In the genomic region with DNA sequence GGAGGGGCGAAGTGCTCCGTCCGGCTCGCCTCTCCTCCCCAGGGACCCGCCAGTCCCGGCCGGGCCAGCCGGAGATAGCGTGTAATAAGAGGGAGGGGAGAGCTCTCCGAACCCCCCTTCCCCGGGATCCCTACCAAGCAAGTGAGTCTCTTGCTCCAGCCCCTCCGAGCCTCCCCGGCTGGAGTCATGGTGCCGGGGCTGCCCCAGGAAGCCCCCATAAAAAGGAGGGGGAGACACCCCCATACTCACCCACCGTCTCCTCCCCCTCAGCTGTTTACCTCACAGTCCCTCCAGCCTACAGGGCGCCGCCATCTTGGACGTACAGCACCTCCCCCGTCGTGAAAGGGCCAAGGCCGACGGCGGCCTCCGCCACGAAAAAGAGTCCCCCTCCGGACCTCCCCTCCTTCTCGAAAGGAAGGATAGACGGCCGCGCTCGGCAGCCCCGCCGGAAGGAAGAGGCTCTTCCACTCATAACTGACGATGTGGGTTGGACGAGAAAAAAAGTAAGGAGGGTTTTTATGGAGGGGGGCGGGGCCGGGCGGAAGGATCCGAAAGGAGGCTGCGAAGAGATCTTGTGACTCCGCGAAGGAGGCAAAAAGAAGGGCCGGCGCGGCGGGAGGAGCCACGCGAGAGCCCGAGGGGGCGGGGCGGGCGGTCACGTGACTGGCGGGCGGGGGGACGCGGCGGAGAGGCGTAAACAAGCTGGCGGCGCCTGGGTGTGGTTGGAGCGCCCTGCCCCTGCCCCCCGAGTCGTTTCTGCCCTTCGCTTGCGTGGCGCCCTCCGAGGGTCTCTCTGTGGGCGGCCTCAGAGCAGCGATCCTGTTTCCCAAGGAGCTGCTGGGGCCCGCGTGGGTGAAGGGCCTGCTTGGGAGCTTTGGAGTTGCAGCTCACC, we compare ENCODE assay signal across 1 cellular context.
TF ChIP-seq lines count a peak whose summit lies in the region.

A gene (minus strand): TSS at position 323 of the 892 bp plus-strand sequence. CDS start 15,744 bp downstream, outside the sequence.

TF ChIP-seq in HepG2, 621 proteins besides CTCF, POLR2A, EP300 and RAD21 (continued from another document and continues in another):
- TF ChIP-seq, protein P1, sequence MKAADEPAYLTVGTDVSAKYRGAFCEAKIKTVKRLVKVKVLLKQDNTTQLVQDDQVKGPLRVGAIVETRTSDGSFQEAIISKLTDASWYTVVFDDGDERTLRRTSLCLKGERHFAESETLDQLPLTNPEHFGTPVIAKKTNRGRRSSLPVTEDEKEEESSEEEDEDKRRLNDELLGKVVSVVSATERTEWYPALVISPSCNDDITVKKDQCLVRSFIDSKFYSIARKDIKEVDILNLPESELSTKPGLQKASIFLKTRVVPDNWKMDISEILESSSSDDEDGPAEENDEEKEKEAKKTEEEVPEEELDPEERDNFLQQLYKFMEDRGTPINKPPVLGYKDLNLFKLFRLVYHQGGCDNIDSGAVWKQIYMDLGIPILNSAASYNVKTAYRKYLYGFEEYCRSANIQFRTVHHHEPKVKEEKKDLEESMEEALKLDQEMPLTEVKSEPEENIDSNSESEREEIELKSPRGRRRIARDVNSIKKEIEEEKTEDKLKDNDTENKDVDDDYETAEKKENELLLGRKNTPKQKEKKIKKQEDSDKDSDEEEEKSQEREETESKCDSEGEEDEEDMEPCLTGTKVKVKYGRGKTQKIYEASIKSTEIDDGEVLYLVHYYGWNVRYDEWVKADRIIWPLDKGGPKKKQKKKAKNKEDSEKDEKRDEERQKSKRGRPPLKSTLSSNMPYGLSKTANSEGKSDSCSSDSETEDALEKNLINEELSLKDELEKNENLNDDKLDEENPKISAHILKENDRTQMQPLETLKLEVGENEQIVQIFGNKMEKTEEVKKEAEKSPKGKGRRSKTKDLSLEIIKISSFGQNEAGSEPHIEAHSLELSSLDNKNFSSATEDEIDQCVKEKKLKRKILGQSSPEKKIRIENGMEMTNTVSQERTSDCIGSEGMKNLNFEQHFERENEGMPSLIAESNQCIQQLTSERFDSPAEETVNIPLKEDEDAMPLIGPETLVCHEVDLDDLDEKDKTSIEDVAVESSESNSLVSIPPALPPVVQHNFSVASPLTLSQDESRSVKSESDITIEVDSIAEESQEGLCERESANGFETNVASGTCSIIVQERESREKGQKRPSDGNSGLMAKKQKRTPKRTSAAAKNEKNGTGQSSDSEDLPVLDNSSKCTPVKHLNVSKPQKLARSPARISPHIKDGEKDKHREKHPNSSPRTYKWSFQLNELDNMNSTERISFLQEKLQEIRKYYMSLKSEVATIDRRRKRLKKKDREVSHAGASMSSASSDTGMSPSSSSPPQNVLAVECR (CRISPR knock-in tag; IDR thresholded peaks at IDR 0.05; ENCODE audit: borderline replicate concordance), result peak; percentile 87
- TF ChIP-seq ETV6 (CRISPR knock-in tag; conservative IDR thresholded peaks at IDR 0.05) (peak; percentile 73), ZBTB8A (CRISPR knock-in tag; IDR thresholded peaks at IDR 0.05; ENCODE audit: borderline replicate concordance, low read depth) (no peak), RFX1 (IDR thresholded peaks at IDR 0.05) (no peak), ZNF724P (CRISPR knock-in tag; IDR thresholded peaks at IDR 0.05; ENCODE audit: borderline replicate concordance) (peak; percentile 46; the same call in 1 of the 2 replicates), HDAC2 (CRISPR knock-in tag; IDR thresholded peaks at IDR 0.05) (0 out of 2 replicates have a peak, but pooled peaks have one; percentile 20), MED13 (CRISPR knock-in tag; IDR thresholded peaks at IDR 0.05) (no peak; the same call in 1 of the 2 replicates), HCFC1 (IDR thresholded peaks at IDR 0.05; ENCODE audit: low read depth, low read length) (no peak), ZNF337 (CRISPR knock-in tag; IDR thresholded peaks at IDR 0.05; ENCODE audit: borderline replicate concordance, low read depth) (no peak; the same call in 1 of the 2 replicates), HNRNPUL1 (IDR thresholded peaks at IDR 0.05; ENCODE audit: low read depth, low read length) (no peak), EED (CRISPR knock-in tag; IDR thresholded peaks at IDR 0.05) (peak; percentile 84), NFE2 (CRISPR knock-in tag; IDR thresholded peaks at IDR 0.05) (no peak), SALL1 (CRISPR knock-in tag; IDR thresholded peaks at IDR 0.05) (peak; percentile 76)
- TF ChIP-seq, protein P2, sequence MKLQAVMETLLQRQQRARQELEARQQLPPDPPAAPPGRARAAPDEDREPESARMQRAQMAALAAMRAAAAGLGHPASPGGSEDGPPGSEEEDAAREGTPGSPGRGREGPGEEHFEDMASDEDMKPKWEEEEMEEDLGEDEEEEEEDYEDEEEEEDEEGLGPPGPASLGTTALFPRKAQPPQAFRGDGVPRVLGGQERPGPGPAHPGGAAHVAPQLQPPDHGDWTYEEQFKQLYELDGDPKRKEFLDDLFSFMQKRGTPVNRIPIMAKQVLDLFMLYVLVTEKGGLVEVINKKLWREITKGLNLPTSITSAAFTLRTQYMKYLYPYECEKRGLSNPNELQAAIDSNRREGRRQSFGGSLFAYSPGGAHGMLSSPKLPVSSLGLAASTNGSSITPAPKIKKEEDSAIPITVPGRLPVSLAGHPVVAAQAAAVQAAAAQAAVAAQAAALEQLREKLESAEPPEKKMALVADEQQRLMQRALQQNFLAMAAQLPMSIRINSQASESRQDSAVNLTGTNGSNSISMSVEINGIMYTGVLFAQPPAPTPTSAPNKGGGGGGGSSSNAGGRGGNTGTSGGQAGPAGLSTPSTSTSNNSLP (IDR thresholded peaks at IDR 0.05; ENCODE audit: low read depth, low read length), result peak; percentile 40; the same call in 1 of the 2 replicates
- TF ChIP-seq, protein P3, sequence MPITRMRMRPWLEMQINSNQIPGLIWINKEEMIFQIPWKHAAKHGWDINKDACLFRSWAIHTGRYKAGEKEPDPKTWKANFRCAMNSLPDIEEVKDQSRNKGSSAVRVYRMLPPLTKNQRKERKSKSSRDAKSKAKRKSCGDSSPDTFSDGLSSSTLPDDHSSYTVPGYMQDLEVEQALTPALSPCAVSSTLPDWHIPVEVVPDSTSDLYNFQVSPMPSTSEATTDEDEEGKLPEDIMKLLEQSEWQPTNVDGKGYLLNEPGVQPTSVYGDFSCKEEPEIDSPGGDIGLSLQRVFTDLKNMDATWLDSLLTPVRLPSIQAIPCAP (CRISPR knock-in tag; IDR thresholded peaks at IDR 0.05; ENCODE audit: low read depth), result peak; percentile 18; the same call in 1 of the 2 replicates
- TF ChIP-seq, protein P4, sequence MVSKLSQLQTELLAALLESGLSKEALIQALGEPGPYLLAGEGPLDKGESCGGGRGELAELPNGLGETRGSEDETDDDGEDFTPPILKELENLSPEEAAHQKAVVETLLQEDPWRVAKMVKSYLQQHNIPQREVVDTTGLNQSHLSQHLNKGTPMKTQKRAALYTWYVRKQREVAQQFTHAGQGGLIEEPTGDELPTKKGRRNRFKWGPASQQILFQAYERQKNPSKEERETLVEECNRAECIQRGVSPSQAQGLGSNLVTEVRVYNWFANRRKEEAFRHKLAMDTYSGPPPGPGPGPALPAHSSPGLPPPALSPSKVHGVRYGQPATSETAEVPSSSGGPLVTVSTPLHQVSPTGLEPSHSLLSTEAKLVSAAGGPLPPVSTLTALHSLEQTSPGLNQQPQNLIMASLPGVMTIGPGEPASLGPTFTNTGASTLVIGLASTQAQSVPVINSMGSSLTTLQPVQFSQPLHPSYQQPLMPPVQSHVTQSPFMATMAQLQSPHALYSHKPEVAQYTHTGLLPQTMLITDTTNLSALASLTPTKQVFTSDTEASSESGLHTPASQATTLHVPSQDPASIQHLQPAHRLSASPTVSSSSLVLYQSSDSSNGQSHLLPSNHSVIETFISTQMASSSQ (IDR thresholded peaks at IDR 0.05; ENCODE audit: low read depth), result peak; percentile 49; the same call in 1 of the 2 replicates
- TF ChIP-seq, protein P4 (CRISPR knock-in tag; IDR thresholded peaks at IDR 0.05; ENCODE audit: borderline replicate concordance), result no peak
- TF ChIP-seq, protein P5, sequence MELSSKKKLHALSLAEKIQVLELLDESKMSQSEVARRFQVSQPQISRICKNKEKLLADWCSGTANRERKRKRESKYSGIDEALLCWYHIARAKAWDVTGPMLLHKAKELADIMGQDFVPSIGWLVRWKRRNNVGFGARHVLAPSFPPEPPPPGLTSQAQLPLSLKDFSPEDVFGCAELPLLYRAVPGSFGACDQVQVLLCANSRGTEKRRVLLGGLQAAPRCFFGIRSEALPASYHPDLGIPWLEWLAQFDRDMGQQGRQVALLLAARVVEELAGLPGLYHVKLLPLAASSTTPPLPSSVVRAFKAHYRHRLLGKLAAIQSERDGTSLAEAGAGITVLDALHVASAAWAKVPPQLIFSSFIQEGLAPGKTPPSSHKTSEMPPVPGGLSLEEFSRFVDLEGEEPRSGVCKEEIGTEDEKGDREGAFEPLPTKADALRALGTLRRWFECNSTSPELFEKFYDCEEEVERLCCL (CRISPR knock-in tag; IDR thresholded peaks at IDR 0.05; ENCODE audit: borderline replicate concordance), result no peak
- TF ChIP-seq, protein P6, sequence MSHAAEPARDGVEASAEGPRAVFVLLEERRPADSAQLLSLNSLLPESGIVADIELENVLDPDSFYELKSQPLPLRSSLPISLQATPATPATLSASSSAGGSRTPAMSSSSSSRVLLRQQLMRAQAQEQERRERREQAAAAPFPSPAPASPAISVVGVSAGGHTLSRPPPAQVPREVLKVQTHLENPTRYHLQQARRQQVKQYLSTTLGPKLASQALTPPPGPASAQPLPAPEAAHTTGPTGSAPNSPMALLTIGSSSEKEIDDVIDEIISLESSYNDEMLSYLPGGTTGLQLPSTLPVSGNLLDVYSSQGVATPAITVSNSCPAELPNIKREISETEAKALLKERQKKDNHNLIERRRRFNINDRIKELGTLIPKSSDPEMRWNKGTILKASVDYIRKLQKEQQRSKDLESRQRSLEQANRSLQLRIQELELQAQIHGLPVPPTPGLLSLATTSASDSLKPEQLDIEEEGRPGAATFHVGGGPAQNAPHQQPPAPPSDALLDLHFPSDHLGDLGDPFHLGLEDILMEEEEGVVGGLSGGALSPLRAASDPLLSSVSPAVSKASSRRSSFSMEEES (CRISPR knock-in tag; IDR thresholded peaks at IDR 0.05), result peak; percentile 97
- TF ChIP-seq, protein P7, sequence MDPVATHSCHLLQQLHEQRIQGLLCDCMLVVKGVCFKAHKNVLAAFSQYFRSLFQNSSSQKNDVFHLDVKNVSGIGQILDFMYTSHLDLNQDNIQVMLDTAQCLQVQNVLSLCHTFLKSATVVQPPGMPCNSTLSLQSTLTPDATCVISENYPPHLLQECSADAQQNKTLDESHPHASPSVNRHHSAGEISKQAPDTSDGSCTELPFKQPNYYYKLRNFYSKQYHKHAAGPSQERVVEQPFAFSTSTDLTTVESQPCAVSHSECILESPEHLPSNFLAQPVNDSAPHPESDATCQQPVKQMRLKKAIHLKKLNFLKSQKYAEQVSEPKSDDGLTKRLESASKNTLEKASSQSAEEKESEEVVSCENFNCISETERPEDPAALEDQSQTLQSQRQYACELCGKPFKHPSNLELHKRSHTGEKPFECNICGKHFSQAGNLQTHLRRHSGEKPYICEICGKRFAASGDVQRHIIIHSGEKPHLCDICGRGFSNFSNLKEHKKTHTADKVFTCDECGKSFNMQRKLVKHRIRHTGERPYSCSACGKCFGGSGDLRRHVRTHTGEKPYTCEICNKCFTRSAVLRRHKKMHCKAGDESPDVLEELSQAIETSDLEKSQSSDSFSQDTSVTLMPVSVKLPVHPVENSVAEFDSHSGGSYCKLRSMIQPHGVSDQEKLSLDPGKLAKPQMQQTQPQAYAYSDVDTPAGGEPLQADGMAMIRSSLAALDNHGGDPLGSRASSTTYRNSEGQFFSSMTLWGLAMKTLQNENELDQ (CRISPR knock-in tag; IDR thresholded peaks at IDR 0.05; ENCODE audit: borderline replicate concordance), result peak; percentile 61; the same call in 1 of the 2 replicates
- TF ChIP-seq, protein P8, sequence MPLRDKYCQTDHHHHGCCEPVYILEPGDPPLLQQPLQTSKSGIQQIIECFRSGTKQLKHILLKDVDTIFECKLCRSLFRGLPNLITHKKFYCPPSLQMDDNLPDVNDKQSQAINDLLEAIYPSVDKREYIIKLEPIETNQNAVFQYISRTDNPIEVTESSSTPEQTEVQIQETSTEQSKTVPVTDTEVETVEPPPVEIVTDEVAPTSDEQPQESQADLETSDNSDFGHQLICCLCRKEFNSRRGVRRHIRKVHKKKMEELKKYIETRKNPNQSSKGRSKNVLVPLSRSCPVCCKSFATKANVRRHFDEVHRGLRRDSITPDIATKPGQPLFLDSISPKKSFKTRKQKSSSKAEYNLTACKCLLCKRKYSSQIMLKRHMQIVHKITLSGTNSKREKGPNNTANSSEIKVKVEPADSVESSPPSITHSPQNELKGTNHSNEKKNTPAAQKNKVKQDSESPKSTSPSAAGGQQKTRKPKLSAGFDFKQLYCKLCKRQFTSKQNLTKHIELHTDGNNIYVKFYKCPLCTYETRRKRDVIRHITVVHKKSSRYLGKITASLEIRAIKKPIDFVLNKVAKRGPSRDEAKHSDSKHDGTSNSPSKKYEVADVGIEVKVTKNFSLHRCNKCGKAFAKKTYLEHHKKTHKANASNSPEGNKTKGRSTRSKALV (CRISPR knock-in tag; IDR thresholded peaks at IDR 0.05), result no peak
